ENCODE assay signal across 9 cellular contexts in genomic region chr9:111992523-111992922, GRCh38.
DNase-seq lines count a peak whose midpoint lies in the region; ATAC-seq and TF ChIP-seq lines count a peak whose summit lies in the region.
"Had no signal": no experiment of that assay in that cellular context is flagged by ENCODE, and none has a peak within 500 bp of the region (broad histone marks: within the 10 kb centered on the region; RNA-seq: fewer than 3 reads in every experiment).

No MANE protein-coding gene starts in this region.

- no peak for TF ChIP-seq CTCF in left lung (IDR thresholded peaks at IDR 0.05)

- peaks cover 0 to 4% of the 10 kb centered on the region in 2 donors for H3K9me3 ChIP-seq in left lung
- H3K9me3 ChIP-seq: SJSA1 had no signal

- no peak overlapping the region for H3K27ac ChIP-seq in left lung
- H3K27ac ChIP-seq: SJSA1 had no signal

- H3K4me1 ChIP-seq in left lung: no peaks in the 10 kb centered on the region

- no peaks in the 10 kb centered on the region for H3K36me3 ChIP-seq in left lung
- H3K36me3 ChIP-seq: SJSA1 had no signal

- DNase-seq in RPMI7951 (ENCODE audit: low read depth): peak; percentile 66
- no peak for DNase-seq in left lung
- no peak for DNase-seq in islet precursor cell
- DNase-seq in central memory CD4-positive, alpha-beta T cell: no peak
- DNase-seq in retina: no peak
- no peak for DNase-seq in occipital lobe (lab: John Stamatoyannopoulos, UW)

- no peaks in the 10 kb centered on the region for H3K27me3 ChIP-seq in left lung
- H3K27me3 ChIP-seq: SJSA1 had no signal

- peak; percentile 86 for ATAC-seq in GM18909 (IDR thresholded peaks at IDR 0.05; ENCODE audit: poor library complexity, unreplicated experiment)
- ATAC-seq in HG02763 (IDR thresholded peaks at IDR 0.05; ENCODE audit: unreplicated experiment): peak; percentile 85
- peak; percentile 69 for ATAC-seq in left lung

- no peak overlapping the region for H3K4me3 ChIP-seq in left lung
- H3K4me3 ChIP-seq: SJSA1 had no signal

- intact Hi-C loops in left lung (cut with DNase I): no loop called here
